ENCODE assay signal across 28 cellular contexts in genomic region chr3:18861137-18861536, GRCh38.
"Had no signal": no experiment of that assay in that cellular context is flagged by ENCODE, and none has a peak within 500 bp of the region (broad histone marks: within the 10 kb centered on the region; RNA-seq: fewer than 3 reads in every experiment).

No MANE protein-coding gene starts in this region.

- H3K4me3 ChIP-seq: colonic mucosa, coronary artery, dorsolateral prefrontal cortex, esophagus muscularis mucosa, esophagus squamous epithelium, gastrocnemius medialis, gastroesophageal sphincter, heart left ventricle, heart right ventricle had no signal

- H3K27ac ChIP-seq: colonic mucosa, coronary artery, dorsolateral prefrontal cortex, epithelial cell of prostate, esophagus muscularis mucosa, esophagus squamous epithelium, foreskin keratinocyte, gastrocnemius medialis, gastroesophageal sphincter, heart left ventricle, heart right ventricle had no signal

- ATAC-seq: effector memory CD8-positive, alpha-beta T cell; esophagus mucosa; foreskin keratinocyte; gastrocnemius medialis; gastroesophageal sphincter; heart left ventricle; heart right ventricle had no signal

- DNase-seq: colonic mucosa; cortex of kidney; dermis blood vessel endothelial cell; dorsolateral prefrontal cortex; effector CD4-positive, alpha-beta T cell; effector CD8-positive, alpha-beta T cell; effector memory CD4-positive, alpha-beta T cell; effector memory CD8-positive, alpha-beta T cell; endodermal cell; erythroblast; esophagus squamous epithelium; foreskin fibroblast; foreskin keratinocyte; foreskin melanocyte; gastrocnemius medialis; glutamatergic neuron; head of caudate nucleus; heart left ventricle; heart right ventricle had no signal

- H3K36me3 ChIP-seq: colonic mucosa, esophagus muscularis mucosa, esophagus squamous epithelium, gastrocnemius medialis, gastroesophageal sphincter, heart left ventricle, heart right ventricle had no signal

- H3K9me3 ChIP-seq: colonic mucosa, esophagus muscularis mucosa, esophagus squamous epithelium, gastrocnemius medialis, gastroesophageal sphincter, heart left ventricle, heart right ventricle had no signal

- FAIRE-seq: colon, endometrium, endothelial cell of umbilical vein, frontal cortex had no signal

- H3K27me3 ChIP-seq: colonic mucosa, esophagus muscularis mucosa, esophagus squamous epithelium, foreskin keratinocyte, gastrocnemius medialis, gastroesophageal sphincter, heart left ventricle had no signal

- H3K4me1 ChIP-seq: colonic mucosa, esophagus muscularis mucosa, foreskin keratinocyte, gastrocnemius medialis, gastroesophageal sphincter, heart left ventricle, heart right ventricle had no signal
